Comparison of ENCODE assay signal across 18 cellular contexts in the genomic region with DNA sequence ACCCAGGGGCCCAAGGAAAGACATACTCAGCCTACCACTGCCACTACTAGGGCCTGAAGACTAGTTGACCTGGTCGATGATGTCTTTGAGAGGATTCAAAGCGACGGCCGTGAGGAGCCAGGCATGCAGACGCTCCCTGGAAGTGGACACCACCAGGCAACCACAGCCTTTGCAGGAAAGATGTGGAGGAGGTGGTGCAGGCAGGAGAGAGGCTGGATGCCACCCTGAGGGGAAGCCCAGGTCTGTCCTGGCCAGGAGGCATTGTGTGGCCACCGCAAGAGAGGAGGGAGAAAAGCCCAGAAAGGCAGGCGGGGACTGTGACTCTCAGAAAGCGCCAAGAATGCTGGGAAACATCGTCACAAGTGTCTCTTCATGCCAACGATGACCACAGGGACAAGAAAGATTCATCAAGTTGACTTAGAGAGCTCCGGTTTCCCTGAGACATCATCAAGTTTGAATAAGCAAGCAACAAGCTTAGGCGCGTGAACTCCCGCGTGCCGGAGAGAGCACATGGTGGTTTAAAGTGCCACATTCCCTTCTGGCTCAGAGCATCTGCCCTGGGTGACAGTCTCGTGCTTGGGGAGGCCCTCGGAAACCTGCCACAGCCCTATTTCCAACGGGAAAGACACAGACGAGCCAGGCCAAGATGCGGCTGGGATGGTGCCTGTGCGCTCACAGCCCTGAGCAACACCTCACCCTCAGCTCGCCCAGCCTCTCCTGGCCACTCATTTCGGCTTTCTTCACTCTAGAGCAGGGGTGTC.
"Had no signal": no experiment of that assay in that cellular context is flagged by ENCODE, and none has a peak within 500 bp of the region (broad histone marks: within the 10 kb centered on the region; RNA-seq: fewer than 3 reads in every experiment).

No MANE protein-coding gene starts in this region.

- H3K27me3 ChIP-seq: colonic mucosa, heart left ventricle, neutrophil had no signal

- DNase-seq: colonic mucosa; effector CD8-positive, alpha-beta T cell; heart left ventricle; left ventricle myocardium inferior; mesenchymal stem cell; naive B cell; sigmoid colon; stimulated activated CD4-positive, alpha-beta T cell treated with anti-CD3 and anti-CD28 coated beads, Interleukin-12 subunit alpha, Interleukin-12 subunit beta, amount 100 ng/mL, for 4 hours; stimulated activated naive CD4-positive, alpha-beta T cell; trophoblast cell had no signal

- H3K27ac ChIP-seq: colonic mucosa, heart left ventricle, left ventricle myocardium inferior, neutrophil, sigmoid colon, skin epidermis had no signal

- H3K4me1 ChIP-seq: colonic mucosa, left ventricle myocardium inferior, sigmoid colon had no signal

- ATAC-seq: esophagus mucosa, heart left ventricle had no signal

- H3K9me3 ChIP-seq: colonic mucosa, heart left ventricle, left ventricle myocardium inferior, neutrophil, sigmoid colon had no signal

- H3K4me3 ChIP-seq: colonic mucosa, heart left ventricle, left ventricle myocardium inferior, lung, sigmoid colon, skin epidermis had no signal

- H3K36me3 ChIP-seq: colonic mucosa, heart left ventricle, left ventricle myocardium inferior, neutrophil, sigmoid colon had no signal

- FAIRE-seq: endometrium, frontal cortex, keratinocyte, urothelium cell line had no signal
